ENCODE assay signal across 1 cellular context in genomic region chr5:172782169-172783039, GRCh38.
TF ChIP-seq lines count a peak whose summit lies in the region.

No MANE protein-coding gene starts in this region.

TF ChIP-seq in HepG2, 621 proteins besides CTCF, POLR2A, EP300 and RAD21 (continued from another document and continues in another):
- TF ChIP-seq ZNF570 (CRISPR knock-in tag; IDR thresholded peaks at IDR 0.05; ENCODE audit: borderline replicate concordance) (no peak), JARID2 (CRISPR knock-in tag; IDR thresholded peaks at IDR 0.05; ENCODE audit: insufficient replicate concordance) (no peak), DBP (CRISPR knock-in tag; IDR thresholded peaks at IDR 0.05; ENCODE audit: not compliant biosample characterization) (no peak), GLI4 (CRISPR knock-in tag; IDR thresholded peaks at IDR 0.05; ENCODE audit: borderline replicate concordance) (no peak), ZNF543 (CRISPR knock-in tag; IDR thresholded peaks at IDR 0.05) (no peak), YEATS2 (CRISPR knock-in tag; IDR thresholded peaks at IDR 0.05; ENCODE audit: borderline replicate concordance) (peak; percentile 42; the same call in 1 of the 2 replicates), ZNF367 (CRISPR knock-in tag; IDR thresholded peaks at IDR 0.05; ENCODE audit: borderline replicate concordance) (no peak), GTF3A (CRISPR knock-in tag; conservative IDR thresholded peaks at IDR 0.05) (no peak), ZNF20 (CRISPR knock-in tag; IDR thresholded peaks at IDR 0.05) (no peak), NFE2L2 (IDR thresholded peaks at IDR 0.05; ENCODE audit: low read length) (peak; percentile 73), ZFP36 (IDR thresholded peaks at IDR 0.05; ENCODE audit: borderline replicate concordance, low read depth, low read length, partially characterized antibody) (no peak), ZZZ3 (CRISPR knock-in tag; IDR thresholded peaks at IDR 0.05; ENCODE audit: borderline replicate concordance) (no peak), SATB2 (CRISPR knock-in tag; IDR thresholded peaks at IDR 0.05) (no peak), MTA3 (CRISPR knock-in tag; IDR thresholded peaks at IDR 0.05) (no peak), KDM1A (CRISPR knock-in tag; IDR thresholded peaks at IDR 0.05) (no peak), GABPB1 (CRISPR knock-in tag; IDR thresholded peaks at IDR 0.05) (no peak), RARG (CRISPR knock-in tag; IDR thresholded peaks at IDR 0.05; ENCODE audit: low read depth) (no peak), SMARCC2 (IDR thresholded peaks at IDR 0.05) (no peak), NONO (IDR thresholded peaks at IDR 0.05) (no peak), NONO (CRISPR knock-in tag; conservative IDR thresholded peaks at IDR 0.05) (no peak), ZBTB43 (CRISPR knock-in tag; conservative IDR thresholded peaks at IDR 0.05) (no peak), REXO4 (CRISPR knock-in tag; IDR thresholded peaks at IDR 0.05; ENCODE audit: borderline replicate concordance) (no peak), CREB1 (IDR thresholded peaks at IDR 0.05) (0 out of 2 replicates have a peak, but pooled peaks have one; percentile 12), CREB1 (CRISPR knock-in tag; IDR thresholded peaks at IDR 0.05) (peak; percentile 73), ZNF598 (CRISPR knock-in tag; IDR thresholded peaks at IDR 0.05; ENCODE audit: borderline replicate concordance) (no peak), PHB2 (IDR thresholded peaks at IDR 0.05; ENCODE audit: partially characterized antibody) (no peak), ZMYM2 (CRISPR knock-in tag; IDR thresholded peaks at IDR 0.05) (no peak), NCOA2 (CRISPR knock-in tag; IDR thresholded peaks at IDR 0.05) (peak; percentile 59; the same call in 1 of the 2 replicates), ZNF558 (CRISPR knock-in tag; IDR thresholded peaks at IDR 0.05; ENCODE audit: borderline replicate concordance) (no peak), ZNF776 (CRISPR knock-in tag; IDR thresholded peaks at IDR 0.05) (no peak), NR2F6 (IDR thresholded peaks at IDR 0.05) (no peak), NR2F6 (CRISPR knock-in tag; IDR thresholded peaks at IDR 0.05) (peak; percentile 61), TMF1 (CRISPR knock-in tag; IDR thresholded peaks at IDR 0.05; ENCODE audit: low read depth) (no peak), TAF15 (IDR thresholded peaks at IDR 0.05; ENCODE audit: low read depth, low read length, poor library complexity, severe bottlenecking) (no peak), CBFB (CRISPR knock-in tag; IDR thresholded peaks at IDR 0.05) (no peak), GMEB2 (CRISPR knock-in tag; IDR thresholded peaks at IDR 0.05; ENCODE audit: low read depth) (no peak), AFF4 (CRISPR knock-in tag; IDR thresholded peaks at IDR 0.05) (no peak), ZNF737 (CRISPR knock-in tag; IDR thresholded peaks at IDR 0.05; ENCODE audit: borderline replicate concordance) (no peak), ZFP37 (CRISPR knock-in tag; IDR thresholded peaks at IDR 0.05; ENCODE audit: borderline replicate concordance) (no peak), NCOA1 (CRISPR knock-in tag; IDR thresholded peaks at IDR 0.05) (no peak), HNRNPUL1 (IDR thresholded peaks at IDR 0.05; ENCODE audit: low read depth, low read length) (no peak), SNAI1 (CRISPR knock-in tag; IDR thresholded peaks at IDR 0.05; ENCODE audit: borderline replicate concordance) (no peak), HHEX (CRISPR knock-in tag; IDR thresholded peaks at IDR 0.05) (no peak), NFKB2 (CRISPR knock-in tag; IDR thresholded peaks at IDR 0.05; ENCODE audit: borderline replicate concordance) (no peak)
- TF ChIP-seq, protein P1, sequence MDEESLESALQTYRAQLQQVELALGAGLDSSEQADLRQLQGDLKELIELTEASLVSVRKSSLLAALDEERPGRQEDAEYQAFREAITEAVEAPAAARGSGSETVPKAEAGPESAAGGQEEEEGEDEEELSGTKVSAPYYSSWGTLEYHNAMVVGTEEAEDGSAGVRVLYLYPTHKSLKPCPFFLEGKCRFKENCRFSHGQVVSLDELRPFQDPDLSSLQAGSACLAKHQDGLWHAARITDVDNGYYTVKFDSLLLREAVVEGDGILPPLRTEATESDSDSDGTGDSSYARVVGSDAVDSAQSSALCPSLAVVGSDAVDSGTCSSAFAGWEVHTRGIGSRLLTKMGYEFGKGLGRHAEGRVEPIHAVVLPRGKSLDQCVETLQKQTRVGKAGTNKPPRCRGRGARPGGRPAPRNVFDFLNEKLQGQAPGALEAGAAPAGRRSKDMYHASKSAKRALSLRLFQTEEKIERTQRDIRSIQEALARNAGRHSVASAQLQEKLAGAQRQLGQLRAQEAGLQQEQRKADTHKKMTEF (CRISPR knock-in tag; IDR thresholded peaks at IDR 0.05) = peak; percentile 57
- TF ChIP-seq, protein P2, sequence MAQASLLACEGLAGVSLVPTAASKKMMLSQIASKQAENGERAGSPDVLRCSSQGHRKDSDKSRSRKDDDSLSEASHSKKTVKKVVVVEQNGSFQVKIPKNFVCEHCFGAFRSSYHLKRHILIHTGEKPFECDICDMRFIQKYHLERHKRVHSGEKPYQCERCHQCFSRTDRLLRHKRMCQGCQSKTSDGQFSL (CRISPR knock-in tag; IDR thresholded peaks at IDR 0.05) = no peak
- TF ChIP-seq, protein P3, sequence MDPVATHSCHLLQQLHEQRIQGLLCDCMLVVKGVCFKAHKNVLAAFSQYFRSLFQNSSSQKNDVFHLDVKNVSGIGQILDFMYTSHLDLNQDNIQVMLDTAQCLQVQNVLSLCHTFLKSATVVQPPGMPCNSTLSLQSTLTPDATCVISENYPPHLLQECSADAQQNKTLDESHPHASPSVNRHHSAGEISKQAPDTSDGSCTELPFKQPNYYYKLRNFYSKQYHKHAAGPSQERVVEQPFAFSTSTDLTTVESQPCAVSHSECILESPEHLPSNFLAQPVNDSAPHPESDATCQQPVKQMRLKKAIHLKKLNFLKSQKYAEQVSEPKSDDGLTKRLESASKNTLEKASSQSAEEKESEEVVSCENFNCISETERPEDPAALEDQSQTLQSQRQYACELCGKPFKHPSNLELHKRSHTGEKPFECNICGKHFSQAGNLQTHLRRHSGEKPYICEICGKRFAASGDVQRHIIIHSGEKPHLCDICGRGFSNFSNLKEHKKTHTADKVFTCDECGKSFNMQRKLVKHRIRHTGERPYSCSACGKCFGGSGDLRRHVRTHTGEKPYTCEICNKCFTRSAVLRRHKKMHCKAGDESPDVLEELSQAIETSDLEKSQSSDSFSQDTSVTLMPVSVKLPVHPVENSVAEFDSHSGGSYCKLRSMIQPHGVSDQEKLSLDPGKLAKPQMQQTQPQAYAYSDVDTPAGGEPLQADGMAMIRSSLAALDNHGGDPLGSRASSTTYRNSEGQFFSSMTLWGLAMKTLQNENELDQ (CRISPR knock-in tag; IDR thresholded peaks at IDR 0.05; ENCODE audit: borderline replicate concordance) = no peak
- TF ChIP-seq, protein P4, sequence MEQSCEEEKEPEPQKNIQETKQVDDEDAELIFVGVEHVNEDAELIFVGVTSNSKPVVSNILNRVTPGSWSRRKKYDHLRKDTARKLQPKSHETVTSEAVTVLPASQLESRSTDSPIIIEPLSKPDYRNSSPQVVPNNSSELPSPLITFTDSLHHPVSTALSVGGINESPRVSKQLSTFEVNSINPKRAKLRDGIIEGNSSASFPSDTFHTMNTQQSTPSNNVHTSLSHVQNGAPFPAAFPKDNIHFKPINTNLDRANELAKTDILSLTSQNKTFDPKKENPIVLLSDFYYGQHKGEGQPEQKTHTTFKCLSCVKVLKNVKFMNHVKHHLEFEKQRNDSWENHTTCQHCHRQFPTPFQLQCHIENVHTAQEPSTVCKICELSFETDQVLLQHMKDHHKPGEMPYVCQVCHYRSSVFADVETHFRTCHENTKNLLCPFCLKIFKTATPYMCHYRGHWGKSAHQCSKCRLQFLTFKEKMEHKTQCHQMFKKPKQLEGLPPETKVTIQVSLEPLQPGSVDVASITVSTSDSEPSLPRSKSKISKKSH (CRISPR knock-in tag; IDR thresholded peaks at IDR 0.05; ENCODE audit: borderline replicate concordance) = no peak
- TF ChIP-seq, protein P5, sequence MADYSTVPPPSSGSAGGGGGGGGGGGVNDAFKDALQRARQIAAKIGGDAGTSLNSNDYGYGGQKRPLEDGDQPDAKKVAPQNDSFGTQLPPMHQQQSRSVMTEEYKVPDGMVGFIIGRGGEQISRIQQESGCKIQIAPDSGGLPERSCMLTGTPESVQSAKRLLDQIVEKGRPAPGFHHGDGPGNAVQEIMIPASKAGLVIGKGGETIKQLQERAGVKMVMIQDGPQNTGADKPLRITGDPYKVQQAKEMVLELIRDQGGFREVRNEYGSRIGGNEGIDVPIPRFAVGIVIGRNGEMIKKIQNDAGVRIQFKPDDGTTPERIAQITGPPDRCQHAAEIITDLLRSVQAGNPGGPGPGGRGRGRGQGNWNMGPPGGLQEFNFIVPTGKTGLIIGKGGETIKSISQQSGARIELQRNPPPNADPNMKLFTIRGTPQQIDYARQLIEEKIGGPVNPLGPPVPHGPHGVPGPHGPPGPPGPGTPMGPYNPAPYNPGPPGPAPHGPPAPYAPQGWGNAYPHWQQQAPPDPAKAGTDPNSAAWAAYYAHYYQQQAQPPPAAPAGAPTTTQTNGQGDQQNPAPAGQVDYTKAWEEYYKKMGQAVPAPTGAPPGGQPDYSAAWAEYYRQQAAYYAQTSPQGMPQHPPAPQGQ (CRISPR knock-in tag; IDR thresholded peaks at IDR 0.05; ENCODE audit: borderline replicate concordance) = no peak
- TF ChIP-seq, protein P6, sequence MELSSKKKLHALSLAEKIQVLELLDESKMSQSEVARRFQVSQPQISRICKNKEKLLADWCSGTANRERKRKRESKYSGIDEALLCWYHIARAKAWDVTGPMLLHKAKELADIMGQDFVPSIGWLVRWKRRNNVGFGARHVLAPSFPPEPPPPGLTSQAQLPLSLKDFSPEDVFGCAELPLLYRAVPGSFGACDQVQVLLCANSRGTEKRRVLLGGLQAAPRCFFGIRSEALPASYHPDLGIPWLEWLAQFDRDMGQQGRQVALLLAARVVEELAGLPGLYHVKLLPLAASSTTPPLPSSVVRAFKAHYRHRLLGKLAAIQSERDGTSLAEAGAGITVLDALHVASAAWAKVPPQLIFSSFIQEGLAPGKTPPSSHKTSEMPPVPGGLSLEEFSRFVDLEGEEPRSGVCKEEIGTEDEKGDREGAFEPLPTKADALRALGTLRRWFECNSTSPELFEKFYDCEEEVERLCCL (CRISPR knock-in tag; IDR thresholded peaks at IDR 0.05; ENCODE audit: borderline replicate concordance) = no peak
- TF ChIP-seq, protein P7, sequence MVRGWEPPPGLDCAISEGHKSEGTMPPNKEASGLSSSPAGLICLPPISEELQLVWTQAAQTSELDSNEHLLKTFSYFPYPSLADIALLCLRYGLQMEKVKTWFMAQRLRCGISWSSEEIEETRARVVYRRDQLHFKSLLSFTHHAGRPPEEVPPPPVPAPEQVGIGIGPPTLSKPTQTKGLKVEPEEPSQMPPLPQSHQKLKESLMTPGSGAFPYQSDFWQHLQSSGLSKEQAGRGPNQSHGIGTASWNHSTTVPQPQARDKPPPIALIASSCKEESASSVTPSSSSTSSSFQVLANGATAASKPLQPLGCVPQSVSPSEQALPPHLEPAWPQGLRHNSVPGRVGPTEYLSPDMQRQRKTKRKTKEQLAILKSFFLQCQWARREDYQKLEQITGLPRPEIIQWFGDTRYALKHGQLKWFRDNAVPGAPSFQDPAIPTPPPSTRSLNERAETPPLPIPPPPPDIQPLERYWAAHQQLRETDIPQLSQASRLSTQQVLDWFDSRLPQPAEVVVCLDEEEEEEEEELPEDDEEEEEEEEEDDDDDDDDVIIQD (CRISPR knock-in tag; IDR thresholded peaks at IDR 0.05; ENCODE audit: low read depth) = 0 out of 2 replicates have a peak, but pooled peaks have one; percentile 22
